In the genomic region with DNA sequence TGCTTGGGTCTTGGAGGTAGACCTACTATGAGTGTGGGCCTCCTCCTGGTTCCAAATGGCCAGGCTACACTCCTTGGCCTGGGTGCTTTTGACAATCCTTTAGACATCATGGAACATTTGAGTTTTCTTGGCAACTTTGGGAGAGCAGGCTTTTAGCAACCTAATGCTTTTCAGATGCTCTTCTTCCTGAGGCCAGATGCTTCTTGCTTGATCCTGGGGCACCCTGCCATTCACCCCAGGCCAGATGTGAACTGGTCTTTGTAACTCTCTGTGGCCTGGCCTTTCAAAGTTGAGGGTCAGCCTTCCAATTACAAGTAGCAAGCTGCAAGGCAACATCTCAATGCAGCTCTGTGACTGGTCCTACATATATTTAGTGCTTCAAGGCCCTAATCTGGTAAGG, we compare ENCODE assay signal across 26 cellular contexts. TPM values are rescaled to one million over a fixed set of nuclear protein-coding genes. Genes with fewer than 3 reads are reported as not detected.
"Had no signal": no experiment of that assay in that cellular context is flagged by ENCODE, and none has a peak within 500 bp of the region (broad histone marks: within the 10 kb centered on the region; RNA-seq: fewer than 3 reads in every experiment).

No MANE protein-coding gene starts in this region.

- H3K27ac ChIP-seq: KMS-11, RWPE1 had no signal

- ATAC-seq: HepG2, K562, Panc1 had no signal

- H3K9me3 ChIP-seq: SK-N-SH had no signal

- H3K9ac ChIP-seq: KMS-11, SK-N-SH had no signal

- H3K9me2 ChIP-seq: SK-N-SH had no signal

- H3K36me3 Mint-ChIP-seq: IgD-negative memory B cell had no signal

- H3K27ac Mint-ChIP-seq: IgD-negative memory B cell had no signal

- H3K4me2 ChIP-seq: KMS-11, SK-N-SH had no signal

- H3K4me3 ChIP-seq: K562 had no signal

- H3K4me1 Mint-ChIP-seq: IgD-negative memory B cell had no signal

- DNase-seq: Kasumi-1, MM.1S, NCI-H1092 treated with DMSO at 0.1 percent for 48 hours, NCI-H1436, NCI-H187, NCI-H2029, NCI-H2081 treated with DMSO at 0.1 percent for 48 hours, NCI-H2171, NCI-H226, NCI-H446, NCI-H510A, NCI-H524 treated with DMSO at 0.1 percent for 48 hours, NCI-H69, NCI-H774, SHP77, SK-N-SH, SW 1271 had no signal

RNA-seq across cellular contexts. Expression of a gene that starts 40.5 kb away (rescaled TPM):
- total RNA-seq: HepG2, HT1080, K562, M059J, SK-MEL-5 had no signal
- polyA plus RNA-seq: HepG2, IgD-negative memory B cell, K562, SK-N-SH had no signal

RNA-seq across cellular contexts. Expression of a gene that starts 53.8 kb away (rescaled TPM):
- total RNA-seq: SK-MEL-5 had no signal
- polyA plus RNA-seq: IgD-negative memory B cell, SK-N-SH had no signal
